Comparison of ENCODE assay signal across 1 cellular context in genomic region chr9:19130436-19130835, GRCh38.
TF ChIP-seq lines count a peak whose summit lies in the region.

No MANE protein-coding gene starts in this region.

TF ChIP-seq in H1, 55 proteins besides CTCF, POLR2A, EP300 and RAD21:
- no peak for TF ChIP-seq SUZ12 (IDR thresholded peaks at IDR 0.05; ENCODE audit: low read length)
- TF ChIP-seq RNF2 (IDR thresholded peaks at IDR 0.05; ENCODE audit: borderline replicate concordance, low read depth, low read length, missing control alignments, poor library complexity, severe bottlenecking) = no peak
- no peak for TF ChIP-seq ZNF274 (IDR thresholded peaks at IDR 0.05; ENCODE audit: borderline replicate concordance, extremely low read depth, low read length)
- TF ChIP-seq RBBP5 (IDR thresholded peaks at IDR 0.05; ENCODE audit: borderline replicate concordance, low read depth, low read length) = no peak
- no peak for TF ChIP-seq CBX8 (IDR thresholded peaks at IDR 0.05; ENCODE audit: borderline replicate concordance, low read depth, low read length)
- no peak for TF ChIP-seq TAF1 (IDR thresholded peaks at IDR 0.05; ENCODE audit: low read depth, low read length)
- no peak for TF ChIP-seq EZH2 (IDR thresholded peaks at IDR 0.05; ENCODE audit: low read depth, low read length, severe bottlenecking)
- no peak for TF ChIP-seq NANOG (IDR thresholded peaks at IDR 0.05; ENCODE audit: insufficient read depth, low read depth, low read length, poor library complexity, severe bottlenecking)
